ENCODE assay signal across 9 cellular contexts in genomic region chr10:130141460-130141859, GRCh38. TPM values are rescaled to one million over a fixed set of nuclear protein-coding genes. Genes with fewer than 3 reads are reported as not detected.
A peak's percentile ranks its signal among the peaks of the same experiment; 100 is the strongest.
DNase-seq lines count a peak whose midpoint lies in the region; ATAC-seq, FAIRE-seq and TF ChIP-seq lines count a peak whose summit lies in the region.
"Had no signal": no experiment of that assay in that cellular context is flagged by ENCODE, and none has a peak within 500 bp of the region (broad histone marks: within the 10 kb centered on the region; RNA-seq: fewer than 3 reads in every experiment).

No MANE protein-coding gene starts in this region.

- intact Hi-C loops in GM12878 (cut with micrococcal nuclease; ENCODE audit: unreplicated experiment) = no loop called here

- RAD21 ChIA-PET in GM12878 (lab: Charles Lee; ENCODE audit: unreplicated experiment) = interaction anchor here (1.1 to 1.4 kb wide), 2 partner anchors 13 to 30 kb away, joined by 3 to 9 read pairs; partner anchors contain the start of gene C10orf143

- ATAC-seq in CD4-positive, CD25-positive, alpha-beta regulatory T cell (ENCODE audit: low read depth in 2 of 2) = no peak
- peak; percentile 32 for ATAC-seq in GM19452 (IDR thresholded peaks at IDR 0.05; ENCODE audit: unreplicated experiment)
- peak; percentile 37 for ATAC-seq in HG03175 (IDR thresholded peaks at IDR 0.05; ENCODE audit: unreplicated experiment)
- peak; percentile 49 for ATAC-seq in GM12878
- ATAC-seq in HG03039 (IDR thresholded peaks at IDR 0.05; ENCODE audit: unreplicated experiment) = no peak

- H3K4me2 ChIP-seq in GM12878 (ENCODE audit: control insufficient read depth, insufficient read depth) = peak overlapping the region; percentile 38

- H3K4me1 ChIP-seq in CD4-positive, CD25-positive, alpha-beta regulatory T cell (ENCODE audit: control insufficient read depth, insufficient read depth, low read length, poor library complexity, severe bottlenecking) = peaks cover 55% of the 10 kb centered on the region
- H3K4me1 ChIP-seq in GM12878 (ENCODE audit: control insufficient read depth, insufficient read depth, low read length) (peaks cover 42% of the 10 kb centered on the region), small intestine (ENCODE audit: control insufficient read depth in 2 of 2, insufficient read depth in 1 of 2, low read depth in 1 of 2, low read length in 1 of 2) (peaks cover 2 to 8% of the 10 kb centered on the region in 2 donors)

- H3K36me3 ChIP-seq in CD4-positive, CD25-positive, alpha-beta regulatory T cell (ENCODE audit: control insufficient read depth, insufficient read depth, low read length) = peaks cover 6% of the 10 kb centered on the region
- H3K36me3 ChIP-seq in GM12878 (ENCODE audit: control insufficient read depth in 2 of 2, insufficient read depth in 2 of 2, low read length in 1 of 2) = no peaks in the 10 kb centered on the region; a peak in 1 of 4 replicates
- no peaks in the 10 kb centered on the region for H3K36me3 ChIP-seq in small intestine (ENCODE audit: control insufficient read depth in 2 of 2, insufficient read depth in 2 of 2, low read length in 2 of 2)

- H3K4me1 Mint-ChIP-seq in CD4-positive, CD25-positive, alpha-beta regulatory T cell = peaks cover 33 to 72% (median 56%) of the 10 kb centered on the region in 4 donors

- H2AFZ ChIP-seq in GM12878 (ENCODE audit: control insufficient read depth, low read depth, low read length) = no peak overlapping the region

- H3K27me3 Mint-ChIP-seq in CD4-positive, CD25-positive, alpha-beta regulatory T cell = no peaks in the 10 kb centered on the region

- no peaks in the 10 kb centered on the region for H3K9me3 ChIP-seq in CD4-positive, CD25-positive, alpha-beta regulatory T cell (ENCODE audit: control insufficient read depth in 2 of 2, low read length in 2 of 2)
- H3K9me3 ChIP-seq in GM12878 (replicated peaks; ENCODE audit: control insufficient read depth, insufficient read depth, low read length) (no peaks in the 10 kb centered on the region), small intestine (ENCODE audit: control insufficient read depth, low read depth) (no peaks in the 10 kb centered on the region)

- FAIRE-seq in GM12878 (lab: Jason Lieb, UNC) = peak; percentile 44
- no peak for FAIRE-seq in small intestine (lab: Jason Lieb, UNC)

- no peak for TF ChIP-seq CTCF in GM12878 (IDR thresholded peaks at IDR 0.05 in 2 of 3, conservative IDR thresholded peaks at IDR 0.05 in 1 of 3; ENCODE audit: control insufficient read depth in 2 of 3, extremely low read depth in 1 of 3, insufficient read depth in 1 of 3, low read depth in 3 of 3, low read length in 3 of 3)

- peaks cover 77% of the 10 kb centered on the region for H3K79me2 ChIP-seq in GM12878 (ENCODE audit: control insufficient read depth, insufficient read depth, low read length)

- DNase-seq in CD4-positive, CD25-positive, alpha-beta regulatory T cell = no peak
- DNase-seq in GM12878 (ENCODE audit: low read depth, low spot score) (no peak), globus pallidus (ENCODE audit: low spot score) (no peak), D341Med (ENCODE audit: low spot score) (no peak), small intestine (no peak)
- DNase-seq: occipital lobe had no signal

- H3K9me3 Mint-ChIP-seq in CD4-positive, CD25-positive, alpha-beta regulatory T cell = no peaks in the 10 kb centered on the region

- WGBS in GM12878 (ENCODE audit: insufficient coverage, insufficient replicate concordance, low lambda C conversion rate, missing lambda C conversion rate) = 6% methylated on average over 1 of the region's 1 CpG
- WGBS in small intestine, 3 donors = 21 to 41% (median 33%) methylated on average over 1 of the region's 1 CpG

- H3K27ac ChIP-seq in CD4-positive, CD25-positive, alpha-beta regulatory T cell (ENCODE audit: insufficient read depth, low read length, poor library complexity, severe bottlenecking) = peak overlapping the region; percentile 25
- H3K27ac ChIP-seq in GM12878 (ENCODE audit: control insufficient read depth, insufficient read depth) = peak overlapping the region; percentile 55
- H3K27ac ChIP-seq in small intestine (ENCODE audit: low read depth in 1 of 2, low read length in 1 of 2) = no peak overlapping the region

- TF ChIP-seq POLR2A in GM12878 (IDR thresholded peaks at IDR 0.05; ENCODE audit: low read depth, low read length) = no peak

- no TSS peak for BruUV-seq in GM12878 (replicated peaks; lab: Mats Ljungman, UMichigan)

- POLR2A ChIA-PET in GM12878 (lab: Charles Lee) = interaction anchor here (2.0 to 2.4 kb wide), 2 partner anchors 30 to 32 kb away, joined by 11 to 17 read pairs; partner anchors contain the start of gene C10orf143

- peak overlapping the region; percentile 2 for H3K4me3 ChIP-seq in CD4-positive, CD25-positive, alpha-beta regulatory T cell (ENCODE audit: low read depth, low read length)
- H3K4me3 ChIP-seq in GM12878 (peak overlapping the region; percentile 62), small intestine (ENCODE audit: low read depth in 1 of 2, low read length in 2 of 2) (no peak overlapping the region)

- TF ChIP-seq RAD21 in GM12878 (IDR thresholded peaks at IDR 0.05; ENCODE audit: insufficient read depth, low read depth, low read length) = no peak

- SMC1A ChIA-PET in GM12878 (lab: Charles Lee; ENCODE audit: uncharacterized antibody, unreplicated experiment) = interaction anchor here (0.6 to 3.0 kb wide), 4 partner anchors 14 to 58 kb away, joined by 3 to 10 read pairs (median 4); partner anchors contain the start of gene C10orf143

- in situ Hi-C loops in GM12878 (cut with MboI) = no loop called here

- H3K4me3 Mint-ChIP-seq in CD4-positive, CD25-positive, alpha-beta regulatory T cell = peak overlapping the region; percentile 15 to 78 (median 44)

- CTCF ChIA-PET in GM12878 (lab: Yijun Ruan, JAX) = interaction anchor here (0.7 to 2.1 kb wide), 4 partner anchors 14 to 46 kb away, joined by 3 to 18 read pairs (median 6); partner anchors contain the start of gene C10orf143

- peaks cover 16% of the 10 kb centered on the region for H3K36me3 Mint-ChIP-seq in CD4-positive, CD25-positive, alpha-beta regulatory T cell

- H3K9ac ChIP-seq in GM12878 (ENCODE audit: control insufficient read depth, insufficient read depth, low read length) = peak overlapping the region; percentile 36; the same call in 1 of the 2 replicates

- no peaks in the 10 kb centered on the region for H3K27me3 ChIP-seq in CD4-positive, CD25-positive, alpha-beta regulatory T cell (ENCODE audit: control insufficient read depth, insufficient read depth, low read length)
- no peaks in the 10 kb centered on the region for H3K27me3 ChIP-seq in GM12878 (replicated peaks in 1 of 2; ENCODE audit: control insufficient read depth in 2 of 2, insufficient read depth in 2 of 2, low read length in 1 of 2)
- H3K27me3 ChIP-seq in small intestine (ENCODE audit: control insufficient read depth in 2 of 2, insufficient read depth in 2 of 2, low read length in 2 of 2) = no peaks in the 10 kb centered on the region

- peak overlapping the region; percentile 28 to 87 (median 60) for H3K27ac Mint-ChIP-seq in CD4-positive, CD25-positive, alpha-beta regulatory T cell

- H4K20me1 ChIP-seq in GM12878 (ENCODE audit: control insufficient read depth, insufficient read depth) = 0 out of 2 replicates have a peak, but pooled peaks cover 4% of the 10 kb centered on the region

- no peak for TF ChIP-seq EP300 in GM12878 (IDR thresholded peaks at IDR 0.05; ENCODE audit: borderline replicate concordance in 1 of 2, control insufficient read depth in 1 of 2, low read depth in 2 of 2, low read length in 2 of 2)

RNA-seq across cellular contexts. Expression of gene GLRX3, which starts 5.3 kb away (rescaled TPM):
- total RNA-seq in CD4-positive, CD25-positive, alpha-beta regulatory T cell = 41.4 TPM
- polyA plus RNA-seq in CD4-positive, CD25-positive, alpha-beta regulatory T cell = 100 to 1,000 TPM in 1 of 4 donors, 10 to 100 TPM in 3; 79.5 to 123 (median 98.2) TPM
- total RNA-seq in GM12878 (2013; cell fraction: nucleolus; rRNA removed) = 57.1 and 69.3 TPM in 2 replicates
- total RNA-seq in GM12878 (2014; rRNA removed) (94.7 and 122 TPM in 2 replicates), GM12878 (2014; rRNA removed; fragmentation: Illumina TruSeq; extraction: Trizol) (128 and 132 TPM in 2 replicates), GM12878 (2021) (123 and 127 TPM in 2 replicates)
- polyA plus RNA-seq in GM12878 (2011; ENCODE audit: low read depth) = 35.2 TPM
- polyA plus RNA-seq in GM12878 (2011; rRNA removed) (125 and 176 TPM in 2 replicates), GM12878 (2014; fragmentation: Illumina TruSeq; extraction: Trizol) (151 and 160 TPM in 2 replicates), GM12878 (2014; fragmentation: Nextera tagmentation; extraction: Ambion mirVana) (100 to 1,000 TPM; 131 to 171 TPM), GM12878 (2014; rRNA removed) (92.2 and 125 TPM in 2 replicates), GM12878 (2016; fragmentation: Nextera tagmentation; extraction: Ambion mirVana) (100 to 1,000 TPM; 204 to 209 TPM), small intestine (10 to 100 TPM; 51.3 to 66.9 (median 55.4) TPM)
- 84.5 and 88.0 TPM in 2 replicates for polyA plus RNA-seq in GM12878 (2011; cell fraction: cytosol; rRNA removed)
- polyA plus RNA-seq in GM12878 (2011; cell fraction: nucleus; rRNA removed) = 42.0 and 56.2 TPM in 2 replicates
- polyA plus RNA-seq in GM12878 (2012) = 85.3 and 87.3 TPM in 2 replicates
- polyA minus RNA-seq in GM12878 (2011; rRNA and poly(A)+ RNA removed) = 23.6 and 24.9 TPM in 2 replicates
- polyA minus RNA-seq in GM12878 (2011; cell fraction: cytosol; rRNA and poly(A)+ RNA removed) = 15.4 and 16.9 TPM in 2 replicates
- polyA minus RNA-seq in GM12878 (2011; cell fraction: nucleus; rRNA and poly(A)+ RNA removed) = 9.6 and 26.6 TPM in 2 replicates

RNA-seq across cellular contexts. Expression of gene C10orf143, which starts 30.8 kb away (rescaled TPM):
- 7.7 TPM for total RNA-seq in CD4-positive, CD25-positive, alpha-beta regulatory T cell
- 10 to 100 TPM; 20.2 to 28.9 (median 24.1) TPM for polyA plus RNA-seq in CD4-positive, CD25-positive, alpha-beta regulatory T cell
- total RNA-seq in GM12878 (2013; cell fraction: nucleolus; rRNA removed) = 1.2 and 1.4 TPM in 2 replicates
- total RNA-seq in GM12878 (2014; rRNA removed) (2.1 TPM in 2 replicates), GM12878 (2014; rRNA removed; fragmentation: Illumina TruSeq; extraction: Trizol) (1.9 and 2.1 TPM in 2 replicates), GM12878 (2021) (2.5 and 2.8 TPM in 2 replicates)
- 1.2 TPM for polyA plus RNA-seq in GM12878 (2011; ENCODE audit: low read depth)
- polyA plus RNA-seq in GM12878 (2011; rRNA removed) (2.3 and 2.4 TPM in 2 replicates), GM12878 (2014; fragmentation: Illumina TruSeq; extraction: Trizol) (3.4 and 3.6 TPM in 2 replicates), GM12878 (2014; fragmentation: Nextera tagmentation; extraction: Ambion mirVana) (under 1 TPM; 0.64 to 0.90 TPM), GM12878 (2014; rRNA removed) (3.0 and 3.8 TPM in 2 replicates), GM12878 (2016; fragmentation: Nextera tagmentation; extraction: Ambion mirVana) (1 to 10 TPM; 5.4 to 7.9 TPM), small intestine (1 to 10 TPM; 3.7 to 8.1 (median 6.9) TPM)
- polyA plus RNA-seq in GM12878 (2011; cell fraction: cytosol; rRNA removed) = 1.8 and 1.9 TPM in 2 replicates
- 1.7 and 2.0 TPM in 2 replicates for polyA plus RNA-seq in GM12878 (2011; cell fraction: nucleus; rRNA removed)
- polyA plus RNA-seq in GM12878 (2012) = 2.2 and 2.3 TPM in 2 replicates
- polyA minus RNA-seq in GM12878 (2011; rRNA and poly(A)+ RNA removed) = 0.88 and 1.2 TPM in 2 replicates
- not detected in 2 replicates for polyA minus RNA-seq in GM12878 (2011; cell fraction: cytosol; rRNA and poly(A)+ RNA removed)
- polyA minus RNA-seq in GM12878 (2011; cell fraction: nucleus; rRNA and poly(A)+ RNA removed) = 0.60 and 0.86 TPM in 2 replicates

Comparison
In these comparisons a context has a peak if more than half of its experiments do, and no peak if none do; other contexts are left out.
1. ATAC-seq: peak in GM19452 (single experiment), HG03175 (single experiment) and GM12878 (single experiment); none in CD4-positive, CD25-positive, alpha-beta regulatory T cell (0 of 2) and HG03039 (single experiment).
2. H3K27ac ChIP-seq: peak in CD4-positive, CD25-positive, alpha-beta regulatory T cell (single experiment) and GM12878 (single experiment); none in small intestine (0 of 2).
3. H3K4me3 ChIP-seq: peak in CD4-positive, CD25-positive, alpha-beta regulatory T cell (single experiment) and GM12878 (single experiment); none in small intestine (0 of 2).